Comparison of ENCODE assay signal across 8 cellular contexts in genomic region chr2:170252414-170252813, GRCh38.
"Had no signal": no experiment of that assay in that cellular context is flagged by ENCODE, and none has a peak within 500 bp of the region (broad histone marks: within the 10 kb centered on the region; RNA-seq: fewer than 3 reads in every experiment).

No MANE protein-coding gene starts in this region.

- H3K4me3 ChIP-seq: GM12878 had no signal

- DNase-seq: GDM1, GF-D8 had no signal

- FAIRE-seq: G401.6, GM12878, GM12891, GM12892, GM18507, GM19239 had no signal

- ATAC-seq: GM12878 had no signal
